Comparison of ENCODE assay signal across 1 cellular context in genomic region chr4:153519677-153520076, GRCh38.
TF ChIP-seq lines count a peak whose summit lies in the region.

No MANE protein-coding gene starts in this region.

TF ChIP-seq in A549, 52 proteins besides CTCF, POLR2A, EP300 and RAD21 (continued from another document):
- TF ChIP-seq JUN (IDR thresholded peaks at IDR 0.05) = no peak
- TF ChIP-seq BHLHE40 (IDR thresholded peaks at IDR 0.05; ENCODE audit: low read depth, low read length) = no peak
- no peak for TF ChIP-seq MAFK (IDR thresholded peaks at IDR 0.05; ENCODE audit: partially characterized antibody)
- TF ChIP-seq, protein P1, sequence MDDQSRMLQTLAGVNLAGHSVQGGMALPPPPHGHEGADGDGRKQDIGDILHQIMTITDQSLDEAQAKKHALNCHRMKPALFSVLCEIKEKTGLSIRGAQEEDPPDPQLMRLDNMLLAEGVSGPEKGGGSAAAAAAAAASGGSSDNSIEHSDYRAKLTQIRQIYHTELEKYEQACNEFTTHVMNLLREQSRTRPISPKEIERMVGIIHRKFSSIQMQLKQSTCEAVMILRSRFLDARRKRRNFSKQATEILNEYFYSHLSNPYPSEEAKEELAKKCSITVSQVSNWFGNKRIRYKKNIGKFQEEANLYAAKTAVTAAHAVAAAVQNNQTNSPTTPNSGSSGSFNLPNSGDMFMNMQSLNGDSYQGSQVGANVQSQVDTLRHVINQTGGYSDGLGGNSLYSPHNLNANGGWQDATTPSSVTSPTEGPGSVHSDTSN (IDR thresholded peaks at IDR 0.05) = no peak
- no peak for TF ChIP-seq NFE2L2 (conservative IDR thresholded peaks at IDR 0.05; ENCODE audit: low read length)
- TF ChIP-seq TP53 (CRISPR knock-in tag; IDR thresholded peaks at IDR 0.05) = no peak
- TF ChIP-seq CBX8 (IDR thresholded peaks at IDR 0.05) = no peak
- no peak for TF ChIP-seq FOSB (CRISPR knock-in tag; IDR thresholded peaks at IDR 0.05)
- no peak for TF ChIP-seq CHD4 (IDR thresholded peaks at IDR 0.05; ENCODE audit: borderline replicate concordance)
- TF ChIP-seq CBX2 (IDR thresholded peaks at IDR 0.05; ENCODE audit: borderline replicate concordance, low read depth) = no peak
